In the genomic region with DNA sequence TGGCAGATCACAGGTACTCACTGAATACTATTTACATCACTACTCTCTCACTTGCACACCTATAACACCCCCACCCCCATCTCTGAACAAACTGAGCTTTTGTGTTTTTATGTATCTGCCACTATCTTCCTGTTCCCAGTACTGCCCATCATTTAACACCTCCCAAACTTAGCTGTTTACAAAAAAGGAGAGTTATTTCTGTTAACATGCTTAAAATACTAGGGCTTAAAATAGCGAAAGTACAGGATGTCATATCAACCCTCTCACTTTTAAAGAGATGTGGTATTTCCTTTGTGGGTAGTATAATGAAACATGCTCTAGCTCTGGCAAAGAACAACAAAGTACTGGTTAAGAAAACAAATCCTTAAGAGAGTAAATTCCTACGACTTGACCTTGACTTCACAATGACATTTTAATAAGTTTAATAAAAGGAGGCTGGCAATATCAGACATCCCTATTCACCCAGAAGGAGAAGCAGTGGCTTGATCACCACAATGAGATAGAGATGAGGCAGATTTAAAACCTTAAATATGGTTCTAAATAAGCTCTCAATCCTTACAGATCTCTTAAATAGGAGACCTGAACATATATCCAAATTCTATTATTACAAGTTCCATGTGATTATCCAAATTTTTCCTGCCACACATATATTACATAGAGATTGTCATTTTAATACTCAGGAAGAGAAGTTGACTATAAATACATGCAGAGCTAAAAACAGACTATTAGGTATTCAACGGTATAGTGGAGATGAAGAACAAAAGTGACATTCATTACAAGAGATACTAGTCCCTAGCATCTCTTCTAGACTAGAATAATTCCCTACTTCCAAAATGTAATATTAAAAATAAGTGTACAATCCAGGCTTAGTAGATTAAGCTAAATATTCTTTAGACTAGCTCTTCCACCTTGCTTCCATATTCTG, we compare ENCODE assay signal across 11 cellular contexts. TPM values are rescaled to one million over a fixed set of nuclear protein-coding genes. Genes with fewer than 3 reads are reported as not detected.
DNase-seq lines count a peak whose midpoint lies in the region; ATAC-seq and TF ChIP-seq lines count a peak whose summit lies in the region.
"Had no signal": no experiment of that assay in that cellular context is flagged by ENCODE, and none has a peak within 500 bp of the region (broad histone marks: within the 10 kb centered on the region; RNA-seq: fewer than 3 reads in every experiment).

No MANE protein-coding gene starts in this region.

- H3K9me3 Mint-ChIP-seq in activated CD4-positive, alpha-beta T cell treated with anti-CD3 and anti-CD28 coated beads for 36 hours (ENCODE audit: low read depth): peaks cover 3% of the 10 kb centered on the region
- H3K9me3 Mint-ChIP-seq in stimulated activated naive CD8-positive, alpha-beta T cell treated with anti-CD3 and anti-CD28 coated beads, Interleukin-15, amount 100 ng/mL, for 72 hours: peaks cover 0 to 14% of the 10 kb centered on the region in 2 donors

- no peak for TF ChIP-seq POLR2A in body of pancreas (IDR thresholded peaks at IDR 0.05)

- H3K4me3 ChIP-seq in endocrine pancreas (ENCODE audit: control insufficient read depth, insufficient read depth, low read length) (peak overlapping the region; percentile 24), A673 (ENCODE audit: low read depth, low read length, poor library complexity, severe bottlenecking) (no peak overlapping the region), body of pancreas (no peak overlapping the region)
- H3K4me3 ChIP-seq: A549, hepatocyte had no signal

- 49 to 52% methylated on average over 3 of the region's 3 CpGs for WGBS in body of pancreas, 2 donors

- no peak for DNase-seq in activated CD4-positive, alpha-beta T cell treated with anti-CD3 and anti-CD28 coated beads for 36 hours
- no peak for DNase-seq in activated CD4-positive, alpha-beta T cell treated with anti-CD3 and anti-CD28 coated beads, Interleukin-2, amount 50 U/mL, for 1 hour
- no peak for DNase-seq in stimulated activated naive CD8-positive, alpha-beta T cell treated with anti-CD3 and anti-CD28 coated beads, Interleukin-15, amount 100 ng/mL, for 72 hours
- DNase-seq in A673 (ENCODE audit: low spot score) (no peak), body of pancreas (no peak), SKM-1 (lab: John Stamatoyannopoulos, UW; ENCODE audit: unreplicated experiment) (no peak)
- DNase-seq: NCI-H524 treated with DMSO at 0.1 percent for 48 hours had no signal

- H3K36me3 ChIP-seq in endocrine pancreas (ENCODE audit: control insufficient read depth, insufficient read depth, low read length): no peaks in the 10 kb centered on the region
- H3K36me3 ChIP-seq in A673 (ENCODE audit: insufficient read depth, low read length, poor library complexity, severe bottlenecking): no peaks in the 10 kb centered on the region
- H3K36me3 ChIP-seq in body of pancreas (replicated peaks in 1 of 2; ENCODE audit: insufficient read depth in 1 of 2, low read depth in 2 of 2): no peaks in the 10 kb centered on the region

- H3K4me3 Mint-ChIP-seq in activated CD4-positive, alpha-beta T cell treated with anti-CD3 and anti-CD28 coated beads for 36 hours: no peak overlapping the region
- no peak overlapping the region for H3K4me3 Mint-ChIP-seq in stimulated activated naive CD8-positive, alpha-beta T cell treated with anti-CD3 and anti-CD28 coated beads, Interleukin-15, amount 100 ng/mL, for 72 hours

- ATAC-seq in activated CD4-positive, alpha-beta T cell treated with anti-CD3 and anti-CD28 coated beads for 36 hours: peak; percentile 82
- ATAC-seq in HG03196 (IDR thresholded peaks at IDR 0.05; ENCODE audit: unreplicated experiment) (peak; percentile 65), body of pancreas (no peak)
- peak; percentile 92 for ATAC-seq in stimulated activated naive CD8-positive, alpha-beta T cell treated with anti-CD3 and anti-CD28 coated beads, Interleukin-15, amount 100 ng/mL, for 72 hours
- ATAC-seq: A549 had no signal

- H3K27ac ChIP-seq in A673 (ENCODE audit: low read depth, low read length, poor library complexity, severe bottlenecking) (no peak overlapping the region), body of pancreas (no peak overlapping the region)
- H3K27ac ChIP-seq: A549, hepatocyte had no signal

- H3K9me3 ChIP-seq in endocrine pancreas (ENCODE audit: control insufficient read depth, low read length) (no peaks in the 10 kb centered on the region), A673 (ENCODE audit: low read depth, low read length, poor library complexity, severe bottlenecking) (no peaks in the 10 kb centered on the region), body of pancreas (no peaks in the 10 kb centered on the region)
- H3K9me3 ChIP-seq: A549 had no signal

- CTCF ChIA-PET in activated CD4-positive, alpha-beta T cell treated with anti-CD3 and anti-CD28 coated beads for 36 hours (lab: Charles Lee): interaction anchor here (1.0 to 1.6 kb wide), 3 partner anchors 12 to 182 kb away, joined by 3 to 10 read pairs (median 5); no protein-coding TSS in a partner anchor
- CTCF ChIA-PET in A673 (lab: Charles Lee): no interaction called here

- H3K4me1 ChIP-seq in endocrine pancreas (ENCODE audit: control insufficient read depth, insufficient read depth, low read length) (peaks cover 13% of the 10 kb centered on the region), A673 (ENCODE audit: insufficient read depth, low read length, poor library complexity, severe bottlenecking) (peaks cover 15% of the 10 kb centered on the region), body of pancreas (peaks cover 25% of the 10 kb centered on the region)

- H3K27me3 ChIP-seq in endocrine pancreas (ENCODE audit: control insufficient read depth, insufficient read depth, low read length) (no peaks in the 10 kb centered on the region), A673 (replicated peaks; ENCODE audit: insufficient read depth, low read depth, low read length, poor library complexity) (no peaks in the 10 kb centered on the region), body of pancreas (no peaks in the 10 kb centered on the region)
- H3K27me3 ChIP-seq: hepatocyte had no signal

- H3K27me3 Mint-ChIP-seq in activated CD4-positive, alpha-beta T cell treated with anti-CD3 and anti-CD28 coated beads for 36 hours: no peaks in the 10 kb centered on the region
- H3K27me3 Mint-ChIP-seq in stimulated activated naive CD8-positive, alpha-beta T cell treated with anti-CD3 and anti-CD28 coated beads, Interleukin-15, amount 100 ng/mL, for 72 hours: no peaks in the 10 kb centered on the region

- intact Hi-C loops in activated CD4-positive, alpha-beta T cell treated with anti-CD3 and anti-CD28 coated beads for 36 hours (cut with DNase I, micrococcal nuclease): loop anchor here (2.0 to 5.0 kb wide), 3 partner anchors 18 to 162 kb away; partner anchors contain the start of genes STRADB (in 2 of the 2) and TRAK2 (in 2 of the 2)
- intact Hi-C loops in A673 (cut with micrococcal nuclease; ENCODE audit: unreplicated experiment): no loop called here
- intact Hi-C loops in body of pancreas (cut with DNase I): no loop called here

- no peak overlapping the region for H3K27ac Mint-ChIP-seq in activated CD4-positive, alpha-beta T cell treated with anti-CD3 and anti-CD28 coated beads for 36 hours
- no peak overlapping the region for H3K27ac Mint-ChIP-seq in stimulated activated naive CD8-positive, alpha-beta T cell treated with anti-CD3 and anti-CD28 coated beads, Interleukin-15, amount 100 ng/mL, for 72 hours

- H3K36me3 Mint-ChIP-seq in activated CD4-positive, alpha-beta T cell treated with anti-CD3 and anti-CD28 coated beads for 36 hours (ENCODE audit: low read depth): peaks cover 12% of the 10 kb centered on the region

- TF ChIP-seq CTCF in A673 (conservative IDR thresholded peaks at IDR 0.05; ENCODE audit: low read depth, low read length) (no peak), body of pancreas (IDR thresholded peaks at IDR 0.05) (no peak)

- peaks cover 20% of the 10 kb centered on the region for H3K4me1 Mint-ChIP-seq in activated CD4-positive, alpha-beta T cell treated with anti-CD3 and anti-CD28 coated beads for 36 hours
- peaks cover 10% of the 10 kb centered on the region for H3K4me1 Mint-ChIP-seq in stimulated activated naive CD8-positive, alpha-beta T cell treated with anti-CD3 and anti-CD28 coated beads, Interleukin-15, amount 100 ng/mL, for 72 hours

- BruUV-seq in A673 (replicated peaks; lab: Mats Ljungman, UMichigan): no TSS peak

- POLR2A ChIA-PET in activated CD4-positive, alpha-beta T cell treated with anti-CD3 and anti-CD28 coated beads for 36 hours (lab: Charles Lee): interaction anchor here (0.5 kb wide), 1 partner anchor 545 kb away, joined by 8 read pairs; no protein-coding TSS in a partner anchor
- POLR2A ChIA-PET in A673 (lab: Charles Lee; ENCODE audit: low non-redundant PET): no interaction called here

- no peak overlapping the region for H3K9ac ChIP-seq in endocrine pancreas (ENCODE audit: control insufficient read depth, insufficient read depth, low read length)

RNA-seq across cellular contexts. Expression of gene TRAK2, which starts 36.9 kb away (rescaled TPM):
- total RNA-seq in activated CD4-positive, alpha-beta T cell treated with anti-CD3 and anti-CD28 coated beads for 36 hours: 10 to 100 TPM; 22.5 to 25.6 TPM
- total RNA-seq in A673 (2021) (30.1 and 31.7 TPM in 2 replicates), body of pancreas (10 to 100 TPM; 13.8 to 24.9 TPM)

RNA-seq across cellular contexts. Expression of gene STRADB, which starts 37.2 kb away (rescaled TPM):
- 10 to 100 TPM; 20.5 to 21.8 TPM for total RNA-seq in activated CD4-positive, alpha-beta T cell treated with anti-CD3 and anti-CD28 coated beads for 36 hours
- 24.3 and 29.3 TPM in 2 replicates for total RNA-seq in A673 (2021)
- 10 to 100 TPM; 21.0 to 24.7 TPM for total RNA-seq in body of pancreas

RNA-seq across cellular contexts. Expression of gene FLACC1, which starts 57.2 kb away (rescaled TPM):
- under 1 TPM; 0.48 to 0.72 TPM for total RNA-seq in activated CD4-positive, alpha-beta T cell treated with anti-CD3 and anti-CD28 coated beads for 36 hours
- 2.2 and 2.4 TPM in 2 replicates for total RNA-seq in A673 (2021)
- total RNA-seq in body of pancreas: 1 to 10 TPM in 1 of 2 donors, under 1 TPM in 1; 0.78 to 2.3 TPM

Comparison
In these comparisons a context has a peak if more than half of its experiments do, and no peak if none do; other contexts are left out.
1. intact Hi-C loops: an anchor here in activated CD4-positive, alpha-beta T cell treated with anti-CD3 and anti-CD28 coated beads for 36 hours (2.0 to 5.0 kb wide); none called in A673 and body of pancreas.